In genomic region chr19:21483589-21484170, GRCh38 we compare ENCODE assay signal across 9 cellular contexts. TPM values are rescaled to one million over a fixed set of nuclear protein-coding genes. Genes with fewer than 3 reads are reported as not detected.
DNase-seq lines count a peak whose midpoint lies in the region; ATAC-seq, FAIRE-seq and TF ChIP-seq lines count a peak whose summit lies in the region.
"Had no signal": no experiment of that assay in that cellular context is flagged by ENCODE, and none has a peak within 500 bp of the region (broad histone marks: within the 10 kb centered on the region; RNA-seq: fewer than 3 reads in every experiment).

No MANE protein-coding gene starts in this region.

- no peaks in the 10 kb centered on the region for H3K36me3 Mint-ChIP-seq in natural killer cell

- H3K27ac Mint-ChIP-seq in natural killer cell: no peak overlapping the region

- H3K9me3 Mint-ChIP-seq in natural killer cell: peaks cover 0 to 3% of the 10 kb centered on the region in 2 donors

- DNase-seq in H54 (ENCODE audit: insufficient read length, low spot score) (peak; percentile 37), choroid plexus epithelial cell (ENCODE audit: low read depth) (peak; percentile 3), natural killer cell (peak; percentile 42), EL (no peak), DMS153 treated with DMSO at 0.1 percent for 48 hours (lab: John Stamatoyannopoulos, UW; ENCODE audit: unreplicated experiment) (no peak)
- DNase-seq in activated CD4-positive, CD25-positive, alpha-beta regulatory T cell (lab: John Stamatoyannopoulos, UW): peak in 3 of 4 experiments; percentile 5 to 52 (median 20)

- H3K27ac ChIP-seq in thymus (ENCODE audit: low read depth): no peak overlapping the region
- H3K27ac ChIP-seq: SJCRH30 had no signal

- H3K27me3 Mint-ChIP-seq in natural killer cell (ENCODE audit: low read depth in 2 of 2): no peaks in the 10 kb centered on the region

- no peak overlapping the region for H3K4me3 ChIP-seq in choroid plexus epithelial cell (ENCODE audit: low read depth, low read length)
- H3K4me3 ChIP-seq in thymus (ENCODE audit: low read length): peak overlapping the region; percentile 7
- H3K4me3 ChIP-seq: SJCRH30 had no signal

- H3K4me3 Mint-ChIP-seq in natural killer cell: no peak overlapping the region

- no peak for TF ChIP-seq POLR2A in H54 (IDR thresholded peaks at IDR 0.05; ENCODE audit: low read depth, low read length)

- no peak for FAIRE-seq in H54 (lab: Jason Lieb, UNC)

- H3K4me1 Mint-ChIP-seq in natural killer cell: peaks cover 0 to 6% of the 10 kb centered on the region in 2 donors

- H3K4me1 ChIP-seq in thymus (ENCODE audit: control insufficient read depth, insufficient read depth, low read length): no peaks in the 10 kb centered on the region
- H3K4me1 ChIP-seq: SJCRH30 had no signal

- intact Hi-C loops in natural killer cell (cut with micrococcal nuclease): no loop called here

- peaks cover 6% of the 10 kb centered on the region for H3K9me3 ChIP-seq in thymus (ENCODE audit: control insufficient read depth)
- H3K9me3 ChIP-seq: SJCRH30 had no signal

- no peaks in the 10 kb centered on the region for H3K27me3 ChIP-seq in thymus (ENCODE audit: control insufficient read depth, insufficient read depth)
- H3K27me3 ChIP-seq: SJCRH30 had no signal

- peak; percentile 66 to 79 (median 73) for ATAC-seq in natural killer cell
- no peak for ATAC-seq in GM21619 (IDR thresholded peaks at IDR 0.05; ENCODE audit: unreplicated experiment)

- no peaks in the 10 kb centered on the region for H3K36me3 ChIP-seq in thymus (ENCODE audit: control insufficient read depth, insufficient read depth)
- H3K36me3 ChIP-seq: SJCRH30 had no signal

- WGBS in thymus: 85% methylated on average over 43 of the region's 43 CpGs

- peak; percentile 38 for TF ChIP-seq CTCF in choroid plexus epithelial cell (conservative IDR thresholded peaks at IDR 0.05; ENCODE audit: low read depth, low read length)
- TF ChIP-seq CTCF in natural killer cell (IDR thresholded peaks at IDR 0.05): peak; percentile 50

RNA-seq across cellular contexts. Expression of gene ZNF429, which starts 21.7 kb away (rescaled TPM):
- total RNA-seq in natural killer cell: 10 to 100 TPM; 15.7 to 21.0 (median 18.7) TPM
- polyA plus RNA-seq in thymus: 11.2 TPM

Comparison
In these comparisons a context has a peak if more than half of its experiments do, and no peak if none do; other contexts are left out.
1. DNase-seq: peak in H54 (single experiment), activated CD4-positive, CD25-positive, alpha-beta regulatory T cell (3 of 4), choroid plexus epithelial cell (single experiment) and natural killer cell (single experiment); none in EL (single experiment) and DMS153 treated with DMSO at 0.1 percent for 48 hours (single experiment).